In the genomic region with DNA sequence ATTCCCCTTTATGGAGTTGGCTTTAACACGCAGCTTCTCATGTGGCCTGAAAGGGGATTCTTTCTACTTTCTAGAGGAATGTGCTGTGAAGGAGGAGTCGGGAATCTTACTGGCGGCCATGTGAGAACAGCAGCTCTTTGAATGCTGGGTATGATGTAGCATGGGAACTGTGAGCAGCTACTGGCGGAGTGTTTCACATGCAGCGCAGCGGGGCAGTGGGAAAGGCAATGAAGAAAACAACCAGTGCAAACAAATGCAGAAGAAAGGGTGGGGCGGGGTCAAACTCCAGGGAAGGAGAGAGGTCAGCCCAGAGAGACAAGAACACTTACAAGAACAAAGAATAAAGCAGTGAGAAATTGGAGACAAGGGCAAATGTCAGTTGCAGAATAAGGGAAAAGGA, we compare ENCODE assay signal across 12 cellular contexts.
A peak's percentile ranks its signal among the peaks of the same experiment; 100 is the strongest.
DNase-seq lines count a peak whose midpoint lies in the region; ATAC-seq and TF ChIP-seq lines count a peak whose summit lies in the region.
"Had no signal": no experiment of that assay in that cellular context is flagged by ENCODE, and none has a peak within 500 bp of the region (broad histone marks: within the 10 kb centered on the region; RNA-seq: fewer than 3 reads in every experiment).

No MANE protein-coding gene starts in this region.

- peak overlapping the region; percentile 35 for H2AFZ ChIP-seq in smooth muscle cell (ENCODE audit: low read depth)

- H3K4me1 ChIP-seq in smooth muscle cell (ENCODE audit: low read depth) (peaks cover 11% of the 10 kb centered on the region), psoas muscle (no peaks in the 10 kb centered on the region)
- H3K4me1 ChIP-seq: foreskin keratinocyte, lower lobe of right lung had no signal

- no peaks in the 10 kb centered on the region for H3K79me2 ChIP-seq in smooth muscle cell (ENCODE audit: low read depth)

- peak overlapping the region; percentile 55 for H3K4me2 ChIP-seq in smooth muscle cell

- 40% methylated on average over 7 of the region's 7 CpGs for WGBS in smooth muscle cell (ENCODE audit: low lambda C conversion rate)
- WGBS in psoas muscle, 3 donors: 51 to 62% (median 54%) methylated on average over 7 of the region's 7 CpGs

- no peaks in the 10 kb centered on the region for H3F3A ChIP-seq in smooth muscle cell (ENCODE audit: low read depth)

- H3K27ac ChIP-seq in smooth muscle cell (ENCODE audit: low read depth) (peak overlapping the region; percentile 26), psoas muscle (no peak overlapping the region)
- H3K27ac ChIP-seq: foreskin keratinocyte, lower lobe of right lung had no signal

- intact Hi-C loops in psoas muscle (cut with DNase I): no loop called here

- H3K9ac ChIP-seq in smooth muscle cell (ENCODE audit: low read depth): no peak overlapping the region

- ATAC-seq in HG02885 (IDR thresholded peaks at IDR 0.05; ENCODE audit: poor library complexity, unreplicated experiment) (no peak), psoas muscle (no peak)
- ATAC-seq: foreskin keratinocyte, lower lobe of right lung had no signal

- H3K9me3 ChIP-seq in smooth muscle cell (replicated peaks; ENCODE audit: low read depth): no peaks in the 10 kb centered on the region
- H3K9me3 ChIP-seq in psoas muscle: no peaks in the 10 kb centered on the region
- H3K9me3 ChIP-seq: lower lobe of right lung had no signal

- no peak for TF ChIP-seq CTCF in choroid plexus epithelial cell (conservative IDR thresholded peaks at IDR 0.05; ENCODE audit: low read depth, low read length)
- TF ChIP-seq CTCF in smooth muscle cell (IDR thresholded peaks at IDR 0.05; ENCODE audit: borderline replicate concordance, insufficient read depth, poor library complexity, severe bottlenecking): no peak
- no peak for TF ChIP-seq CTCF in psoas muscle (IDR thresholded peaks at IDR 0.05)

- H4K20me1 ChIP-seq in smooth muscle cell (ENCODE audit: low read depth): no peaks in the 10 kb centered on the region

- H3K4me3 ChIP-seq in choroid plexus epithelial cell (ENCODE audit: low read depth, low read length) (no peak overlapping the region), smooth muscle cell (peak overlapping the region; percentile 6), psoas muscle (no peak overlapping the region)
- H3K4me3 ChIP-seq: lower lobe of right lung had no signal

- H3K27me3 ChIP-seq in smooth muscle cell (ENCODE audit: low read depth) (no peaks in the 10 kb centered on the region), psoas muscle (ENCODE audit: insufficient read depth in 3 of 3, low read length in 2 of 3) (no peaks in the 10 kb centered on the region)
- H3K27me3 ChIP-seq: foreskin keratinocyte had no signal

- H3K36me3 ChIP-seq in smooth muscle cell (ENCODE audit: low read depth) (no peaks in the 10 kb centered on the region), psoas muscle (ENCODE audit: insufficient read depth in 1 of 2, low read depth in 1 of 2) (no peaks in the 10 kb centered on the region)
- H3K36me3 ChIP-seq: lower lobe of right lung had no signal

- DNase-seq in NCI-H460 (ENCODE audit: extremely low read depth, low read depth): peak; percentile 4
- peak; percentile 91 for DNase-seq in choroid plexus epithelial cell (ENCODE audit: low read depth)
- peak; percentile 50 for DNase-seq in iris pigment epithelial cell (ENCODE audit: low read depth)
- DNase-seq in smooth muscle cell (lab: John Stamatoyannopoulos, UW; ENCODE audit: unreplicated experiment): no peak
- DNase-seq in NCI-H1105 (lab: John Stamatoyannopoulos, UW): no peak
- no peak for DNase-seq in psoas muscle
- DNase-seq: activated CD4-positive, alpha-beta T cell treated with anti-CD3 and anti-CD28 coated beads, Interleukin-2, amount 50 U/mL, for 1 hour; CD4-positive, alpha-beta memory T cell; foreskin keratinocyte; Kasumi-1; lower lobe of right lung had no signal

Comparison
In these comparisons a context has a peak if more than half of its experiments do, and no peak if none do; other contexts are left out.
1. DNase-seq: peak in NCI-H460 (single experiment), choroid plexus epithelial cell (single experiment) and iris pigment epithelial cell (single experiment); none in smooth muscle cell (single experiment), NCI-H1105 (single experiment) and psoas muscle (0 of 2).